In genomic region chrX:110315541-110315940, GRCh38 we compare ENCODE assay signal across 11 cellular contexts. TPM values are rescaled to one million over a fixed set of nuclear protein-coding genes. Genes with fewer than 3 reads are reported as not detected.
A peak's percentile ranks its signal among the peaks of the same experiment; 100 is the strongest.
DNase-seq lines count a peak whose midpoint lies in the region; ATAC-seq, FAIRE-seq and TF ChIP-seq lines count a peak whose summit lies in the region.
"Had no signal": no experiment of that assay in that cellular context is flagged by ENCODE, and none has a peak within 500 bp of the region (broad histone marks: within the 10 kb centered on the region; RNA-seq: fewer than 3 reads in every experiment).

No MANE protein-coding gene starts in this region.

- TF ChIP-seq RAD21 in K562 (CRISPR knock-in tag; conservative IDR thresholded peaks at IDR 0.05 in 1 of 2, IDR thresholded peaks at IDR 0.05 in 1 of 2), result no peak

- H3K4me2 ChIP-seq in K562 (ENCODE audit: insufficient read depth, low read length), result peak overlapping the region; percentile 92

- H4K20me1 ChIP-seq in K562 (replicated peaks; ENCODE audit: control insufficient read depth, insufficient read depth, low read length), result peaks cover 17% of the 10 kb centered on the region

- H3K9ac ChIP-seq in K562 (ENCODE audit: insufficient read depth in 1 of 2, low read depth in 2 of 2, low read length in 2 of 2), result peak overlapping the region in 1 of 2 experiments; percentile 86; a peak in 2 of 4 replicates

- peaks cover 9 to 33% of the 10 kb centered on the region in 2 experiments; a peak in 3 of 5 replicates for H3K4me1 ChIP-seq in K562 (replicated peaks in 1 of 2; ENCODE audit: control insufficient read depth in 2 of 2, insufficient read depth in 2 of 2, low read length in 2 of 2)
- H3K4me1 ChIP-seq: prostate gland had no signal

- in situ Hi-C loops in K562 (cut with MboI), result no loop called here

- no peaks in the 10 kb centered on the region for H3K9me3 ChIP-seq in K562 (replicated peaks; ENCODE audit: control insufficient read depth, insufficient read depth, low read depth, low read length)
- H3K9me3 ChIP-seq: prostate gland had no signal

- TF ChIP-seq CTCF in K562 (IDR thresholded peaks at IDR 0.05 in 2 of 3, conservative IDR thresholded peaks at IDR 0.05 in 1 of 3; ENCODE audit: insufficient read depth in 2 of 3, low read depth in 1 of 3, low read length in 3 of 3) (no peak), progenitor cell of endocrine pancreas (IDR thresholded peaks at IDR 0.05; ENCODE audit: unreplicated experiment) (no peak)

- no peaks in the 10 kb centered on the region for H3K36me3 Mint-ChIP-seq in activated CD4-positive, alpha-beta T cell treated with anti-CD3 and anti-CD28 coated beads for 36 hours (ENCODE audit: low read depth)
- H3K36me3 Mint-ChIP-seq in progenitor cell of endocrine pancreas (ENCODE audit: insufficient read depth), result no peaks in the 10 kb centered on the region

- WGBS in K562 (ENCODE audit: insufficient coverage, low coverage, missing lambda C conversion rate), result 9% methylated on average over 1 of the region's 1 CpG

- no peak overlapping the region; the same call in 2 of the 3 replicates for H3K27ac ChIP-seq in K562 (ENCODE audit: extremely low read depth, low read depth, low read length)
- H3K27ac ChIP-seq: prostate gland had no signal

- DNase-seq in activated CD4-positive, alpha-beta T cell treated with anti-CD3 and anti-CD28 coated beads for 36 hours, result no peak
- DNase-seq in activated CD4-positive, alpha-beta T cell treated with anti-CD3 and anti-CD28 coated beads, Interleukin-2, amount 50 U/mL, for 4 hours, result no peak
- DNase-seq in K562 (ENCODE audit: extremely low read depth in 1 of 4, low spot score in 3 of 4), result peak in 1 of 4 experiments; percentile 34
- no peak for DNase-seq in progenitor cell of endocrine pancreas (ENCODE audit: low spot score, unreplicated experiment)
- no peak for DNase-seq in SW 1271 (lab: John Stamatoyannopoulos, UW)
- DNase-seq: COR-L47 had no signal

- H3K27ac Mint-ChIP-seq in activated CD4-positive, alpha-beta T cell treated with anti-CD3 and anti-CD28 coated beads for 36 hours, result no peak overlapping the region
- no peak overlapping the region for H3K27ac Mint-ChIP-seq in progenitor cell of endocrine pancreas

- TF ChIP-seq POLR2A in K562 (conservative IDR thresholded peaks at IDR 0.05), result no peak

- POLR2A ChIA-PET in activated CD4-positive, alpha-beta T cell treated with anti-CD3 and anti-CD28 coated beads for 36 hours (lab: Charles Lee), result no interaction called here
- POLR2A ChIA-PET in K562 (lab: Yijun Ruan, JAX), result interaction anchor here (0.6 to 3.4 kb wide), 2 partner anchors 9 to 50 kb away, joined by 3 to 26 read pairs; no protein-coding TSS in a partner anchor

- no peaks in the 10 kb centered on the region for H3K27me3 ChIP-seq in K562 (ENCODE audit: control insufficient read depth in 2 of 2, insufficient read depth in 2 of 2, low read length in 2 of 2)

- peaks cover 2% of the 10 kb centered on the region; the same call in 1 of the 3 replicates for H3K36me3 ChIP-seq in K562 (ENCODE audit: control insufficient read depth, insufficient read depth, low read length)
- H3K36me3 ChIP-seq: prostate gland had no signal

- peak overlapping the region; percentile 95 for H3K4me3 ChIP-seq in K562
- H3K4me3 ChIP-seq: prostate gland had no signal

- BruUV-seq in K562 (replicated peaks; lab: Mats Ljungman, UMichigan), result no TSS peak

- CTCF ChIA-PET in activated CD4-positive, alpha-beta T cell treated with anti-CD3 and anti-CD28 coated beads for 36 hours (lab: Charles Lee), result interaction anchor here (0.8 to 1.3 kb wide), 2 partner anchors 14 to 86 kb away, joined by 3 read pairs; no protein-coding TSS in a partner anchor
- CTCF ChIA-PET in K562 (lab: Yijun Ruan, JAX; ENCODE audit: low intra/inter-chr PET ratio), result no interaction called here

- no peaks in the 10 kb centered on the region for H3K27me3 Mint-ChIP-seq in activated CD4-positive, alpha-beta T cell treated with anti-CD3 and anti-CD28 coated beads for 36 hours
- no peaks in the 10 kb centered on the region for H3K27me3 Mint-ChIP-seq in progenitor cell of endocrine pancreas

- peaks cover 45% of the 10 kb centered on the region for H3K4me1 Mint-ChIP-seq in activated CD4-positive, alpha-beta T cell treated with anti-CD3 and anti-CD28 coated beads for 36 hours
- peaks cover 36% of the 10 kb centered on the region for H3K4me1 Mint-ChIP-seq in progenitor cell of endocrine pancreas (ENCODE audit: low read depth)

- no peak overlapping the region for H2AFZ ChIP-seq in K562 (ENCODE audit: low read depth, low read length)

- TF ChIP-seq EP300 in K562 (IDR thresholded peaks at IDR 0.05; ENCODE audit: low read length), result no peak

- intact Hi-C loops in activated CD4-positive, alpha-beta T cell treated with anti-CD3 and anti-CD28 coated beads for 36 hours (cut with DNase I, micrococcal nuclease), result loop anchor here in 1 of 2 experiments (10.0 kb wide), 4 partner anchors 51 to 121 kb away; no protein-coding TSS in a partner anchor
- intact Hi-C loops in K562 (cut with micrococcal nuclease), result loop anchor here (5.0 kb wide), 2 partner anchors 88 to 138 kb away; no protein-coding TSS in a partner anchor

- H3K9me3 Mint-ChIP-seq in activated CD4-positive, alpha-beta T cell treated with anti-CD3 and anti-CD28 coated beads for 36 hours (ENCODE audit: low read depth), result no peaks in the 10 kb centered on the region
- no peaks in the 10 kb centered on the region for H3K9me3 Mint-ChIP-seq in progenitor cell of endocrine pancreas (ENCODE audit: low read depth)

- H3K4me3 Mint-ChIP-seq in activated CD4-positive, alpha-beta T cell treated with anti-CD3 and anti-CD28 coated beads for 36 hours, result peak overlapping the region; percentile 88
- H3K4me3 Mint-ChIP-seq in progenitor cell of endocrine pancreas (ENCODE audit: low read depth), result peak overlapping the region; percentile 85

- H3K9me1 ChIP-seq in K562 (ENCODE audit: control insufficient read depth, insufficient read depth, low read length), result no peaks in the 10 kb centered on the region

- no peak for ATAC-seq in activated CD4-positive, alpha-beta T cell treated with anti-CD3 and anti-CD28 coated beads for 36 hours
- ATAC-seq in HG03571 (IDR thresholded peaks at IDR 0.05; ENCODE audit: unreplicated experiment) (peak; percentile 32), K562 (peak; percentile 13; the same call in 2 of the 3 replicates), HG03108 (IDR thresholded peaks at IDR 0.05; ENCODE audit: unreplicated experiment) (no peak), GM21390 (IDR thresholded peaks at IDR 0.05; ENCODE audit: unreplicated experiment) (no peak)

- peak; percentile 58 for FAIRE-seq in K562 (lab: Jason Lieb, UNC)

- H3K79me2 ChIP-seq in K562 (ENCODE audit: control insufficient read depth, insufficient read depth, low read length), result peaks cover 79% of the 10 kb centered on the region

TF ChIP-seq in K562, 482 proteins besides CTCF, POLR2A, EP300 and RAD21 (continues in another document):
- TF ChIP-seq SREBF2 (CRISPR knock-in tag; IDR thresholded peaks at IDR 0.05), result no peak
- no peak for TF ChIP-seq GABPB2 (CRISPR knock-in tag; conservative IDR thresholded peaks at IDR 0.05)
- TF ChIP-seq ZNF184 (CRISPR knock-in tag; IDR thresholded peaks at IDR 0.05), result no peak
- no peak for TF ChIP-seq DIDO1 (tag; IDR thresholded peaks at IDR 0.05; ENCODE audit: low read depth)

RNA-seq across cellular contexts. Expression of gene AMMECR1, which starts 2.3 kb away (rescaled TPM):
- total RNA-seq in activated CD4-positive, alpha-beta T cell treated with anti-CD3 and anti-CD28 coated beads for 36 hours, result 1 to 10 TPM; 6.9 to 7.6 TPM
- total RNA-seq in K562 (2011; cell fraction: chromatin; rRNA removed; ENCODE audit: low replicate concordance), result 9.3 and 29.0 TPM in 2 replicates
- 9.2 and 10.7 TPM in 2 replicates for total RNA-seq in K562 (2011; cell fraction: nucleolus; rRNA removed)
- 24.3 and 40.2 TPM in 2 replicates for total RNA-seq in K562 (2011; cell fraction: nucleoplasm; rRNA removed)
- total RNA-seq in K562 (2014; rRNA removed), result 20.6 and 24.1 TPM in 2 replicates
- 34.8 and 40.7 TPM in 2 replicates for total RNA-seq in K562 (2014; rRNA removed; fragmentation: Illumina TruSeq; extraction: Trizol)
- 23.3 and 23.6 TPM in 2 replicates for total RNA-seq in K562 (2015; rRNA removed; fragmentation: Illumina TruSeq; extraction: Trizol)
- total RNA-seq in K562 (2021), result 30.5 and 33.9 TPM in 2 replicates
- polyA plus RNA-seq in K562 (2011; rRNA removed), result 29.3 and 36.7 TPM in 2 replicates
- 15.2 and 15.6 TPM in 2 replicates for polyA plus RNA-seq in K562 (2011; cell fraction: cytosol; rRNA removed)
- 20.0 and 20.8 TPM in 2 replicates for polyA plus RNA-seq in K562 (2011; cell fraction: nucleus; rRNA removed)
- polyA plus RNA-seq in K562 (2012), result 12.4 and 19.0 TPM in 2 replicates
- 27.6 and 35.8 TPM in 2 replicates for polyA plus RNA-seq in K562 (2014; fragmentation: Illumina TruSeq; extraction: Trizol)
- polyA plus RNA-seq in K562 (2014; fragmentation: Nextera tagmentation; extraction: Ambion mirVana), result 10 to 100 TPM; 13.9 to 16.1 TPM
- polyA plus RNA-seq in K562 (2014; rRNA removed), result 17.9 and 18.6 TPM in 2 replicates
- polyA minus RNA-seq in K562 (2011; rRNA and poly(A)+ RNA removed), result 40.6 TPM in 2 replicates
- polyA minus RNA-seq in K562 (2011; cell fraction: cytosol; rRNA and poly(A)+ RNA removed), result 11.6 and 20.1 TPM in 2 replicates
- polyA minus RNA-seq in K562 (2011; cell fraction: nucleus; rRNA and poly(A)+ RNA removed), result 34.7 and 36.0 TPM in 2 replicates
- total RNA-seq in progenitor cell of endocrine pancreas, result 26.7 and 27.8 TPM in 2 replicates

RNA-seq across cellular contexts. Expression of gene RTL9, which starts 43.1 kb away (rescaled TPM):
- under 1 TPM; 0.09 to 0.14 TPM for total RNA-seq in activated CD4-positive, alpha-beta T cell treated with anti-CD3 and anti-CD28 coated beads for 36 hours
- 0.16 and 0.26 TPM in 2 replicates for total RNA-seq in K562 (2011; cell fraction: chromatin; rRNA removed; ENCODE audit: low replicate concordance)
- under 0.01 TPM in 1 of 2 replicates, not detected in the other for total RNA-seq in K562 (2011; cell fraction: nucleolus; rRNA removed)
- 0.15 TPM in 2 replicates for total RNA-seq in K562 (2011; cell fraction: nucleoplasm; rRNA removed)
- total RNA-seq in K562 (2014; rRNA removed) (0.04 and 0.05 TPM in 2 replicates), K562 (2014; rRNA removed; fragmentation: Illumina TruSeq; extraction: Trizol) (0.10 and 0.11 TPM in 2 replicates), K562 (2015; rRNA removed; fragmentation: Illumina TruSeq; extraction: Trizol) (0.04 TPM in 1 of 2 replicates, not detected in the other), K562 (2021) (0.16 and 0.31 TPM in 2 replicates), progenitor cell of endocrine pancreas (1.4 and 1.5 TPM in 2 replicates)
- polyA plus RNA-seq in K562 (2011; rRNA removed) (0.03 and 0.35 TPM in 2 replicates), K562 (2014; fragmentation: Illumina TruSeq; extraction: Trizol) (0.18 and 0.22 TPM in 2 replicates), K562 (2014; fragmentation: Nextera tagmentation; extraction: Ambion mirVana) (under 1 TPM in 1 of 2 experiments, not detected in 1; 0.06 TPM), K562 (2014; rRNA removed) (0.11 and 0.21 TPM in 2 replicates)
- 0.06 and 0.52 TPM in 2 replicates for polyA plus RNA-seq in K562 (2011; cell fraction: cytosol; rRNA removed)
- polyA plus RNA-seq in K562 (2011; cell fraction: nucleus; rRNA removed), result 0.10 and 1.2 TPM in 2 replicates
- 0.08 and 0.17 TPM in 2 replicates for polyA plus RNA-seq in K562 (2012)
- 0.25 TPM in 1 of 2 replicates, not detected in the other for polyA minus RNA-seq in K562 (2011; rRNA and poly(A)+ RNA removed)
- polyA minus RNA-seq in K562 (2011; cell fraction: cytosol; rRNA and poly(A)+ RNA removed), result 0.38 TPM in 1 of 2 replicates, not detected in the other
- 0.13 TPM in 1 of 2 replicates, not detected in the other for polyA minus RNA-seq in K562 (2011; cell fraction: nucleus; rRNA and poly(A)+ RNA removed)
- total RNA-seq: activated CD8-positive, alpha-beta memory T cell treated with anti-CD3 and anti-CD28 coated beads for 36 hours had no signal

Comparison
In these comparisons a context has a peak if more than half of its experiments do, and no peak if none do; other contexts are left out.
1. ATAC-seq: peak in HG03571 (single experiment) and K562 (single experiment); none in activated CD4-positive, alpha-beta T cell treated with anti-CD3 and anti-CD28 coated beads for 36 hours (single experiment), HG03108 (single experiment) and GM21390 (single experiment).